28 cellular contexts compared by ENCODE assay signal in genomic region chr7:209846-210245, GRCh38. TPM values are rescaled to one million over a fixed set of nuclear protein-coding genes. Genes with fewer than 3 reads are reported as not detected.
DNase-seq lines count a peak whose midpoint lies in the region; ATAC-seq and TF ChIP-seq lines count a peak whose summit lies in the region.
"Had no signal": no experiment of that assay in that cellular context is flagged by ENCODE, and none has a peak within 500 bp of the region (broad histone marks: within the 10 kb centered on the region; RNA-seq: fewer than 3 reads in every experiment).

No MANE protein-coding gene starts in this region.

- no peak overlapping the region for H2AFZ ChIP-seq in OCI-LY7 (ENCODE audit: low read length)

- TF ChIP-seq CTCF in RWPE1 (conservative IDR thresholded peaks at IDR 0.05; ENCODE audit: low read depth) (no peak), upper lobe of left lung (IDR thresholded peaks at IDR 0.05) (no peak), OCI-LY7 (conservative IDR thresholded peaks at IDR 0.05; ENCODE audit: low read length) (no peak)

- peak in 1 of 4 donors; percentile 29 for TF ChIP-seq POLR2A in upper lobe of left lung (IDR thresholded peaks at IDR 0.05)

- H3K9me3 ChIP-seq in upper lobe of left lung (no peaks in the 10 kb centered on the region), OCI-LY7 (ENCODE audit: low read length) (no peaks in the 10 kb centered on the region)
- H3K9me3 ChIP-seq: psoas muscle, stomach, thyroid gland had no signal

- no peaks in the 10 kb centered on the region for H3K27me3 ChIP-seq in upper lobe of left lung
- H3K27me3 ChIP-seq: cardiac muscle cell, foreskin keratinocyte, stomach, thyroid gland had no signal

- peaks cover 0 to 7% (median 4%) of the 10 kb centered on the region in 4 donors for H3K4me1 ChIP-seq in upper lobe of left lung
- no peaks in the 10 kb centered on the region for H3K4me1 ChIP-seq in OCI-LY7 (ENCODE audit: insufficient read depth, low read length, poor library complexity, severe bottlenecking)
- H3K4me1 ChIP-seq: thyroid gland had no signal

- POLR2A ChIA-PET in RWPE1 (lab: Yijun Ruan, JAX; ENCODE audit: low non-redundant PET): interaction anchor here (0.6 kb wide), 1 partner anchor 8 kb away, joined by 3 read pairs; no protein-coding TSS in a partner anchor
- POLR2A ChIA-PET in OCI-LY7 (lab: Charles Lee): interaction anchor here (0.6 kb wide), 1 partner anchor 460 kb away, joined by 3 read pairs; no protein-coding TSS in a partner anchor

- CTCF ChIA-PET in RWPE1 (lab: Yijun Ruan, JAX) (interaction anchor here (0.5 kb wide), 1 partner anchor 69 kb away, joined by 3 read pairs; no protein-coding TSS in a partner anchor), OCI-LY7 (lab: Charles Lee; ENCODE audit: unreplicated experiment) (interaction anchor here (0.6 kb wide), 1 partner anchor 243 kb away, joined by 3 read pairs; no protein-coding TSS in a partner anchor)

- H3K27ac ChIP-seq in RWPE1 (peak overlapping the region; percentile 3; the same call in 1 of the 2 replicates), upper lobe of left lung (peak overlapping the region in 1 of 4 donors; percentile 30), OCI-LY7 (ENCODE audit: low read depth, low read length, poor library complexity, severe bottlenecking) (no peak overlapping the region), substantia nigra (ENCODE audit: low read depth, low read length, poor library complexity, severe bottlenecking) (no peak overlapping the region)
- H3K27ac ChIP-seq: cardiac muscle cell, foreskin keratinocyte, psoas muscle, thyroid gland had no signal

- TF ChIP-seq EP300 in upper lobe of left lung (IDR thresholded peaks at IDR 0.05): no peak

- no peaks in the 10 kb centered on the region for H4K20me1 ChIP-seq in OCI-LY7 (ENCODE audit: insufficient read depth, low read length)

- WGBS in upper lobe of left lung, 2 donors: 70 to 87% methylated on average over 3 to 19 of the region's 22 CpGs

- H3K79me2 ChIP-seq in OCI-LY7 (ENCODE audit: insufficient read depth, low read depth, low read length): no peaks in the 10 kb centered on the region

- peak; percentile 47 for ATAC-seq in left ventricle myocardium superior
- peak; percentile 5 to 31 for ATAC-seq in upper lobe of left lung (ENCODE audit: low FRiP score in 2 of 2)
- ATAC-seq: esophagus mucosa, foreskin keratinocyte, psoas muscle, SK-N-SH treated with all-trans-retinoic acid at 6 μM for 48 hours had no signal

- H3K4me3 ChIP-seq in upper lobe of left lung: no peak overlapping the region
- no peak overlapping the region for H3K4me3 ChIP-seq in OCI-LY7 (ENCODE audit: low read depth, low read length, poor library complexity, severe bottlenecking)
- H3K4me3 ChIP-seq: cardiac muscle cell, psoas muscle, stomach, thyroid gland had no signal

- peaks cover 0 to 39% (median 20%) of the 10 kb centered on the region in 4 donors for H3K36me3 ChIP-seq in upper lobe of left lung
- H3K36me3 ChIP-seq in OCI-LY7 (ENCODE audit: insufficient read depth, low read length): no peaks in the 10 kb centered on the region
- H3K36me3 ChIP-seq: cardiac muscle cell had no signal

- DNase-seq in ELR (ENCODE audit: low read depth) (peak; percentile 34), RWPE1 (ENCODE audit: low spot score) (no peak), left ventricle myocardium superior (no peak), upper lobe of left lung (peak; percentile 41 to 78), posterior cingulate gyrus (no peak), OCI-LY7 (ENCODE audit: low spot score) (no peak), substantia nigra (lab: John Stamatoyannopoulos, UW) (no peak)
- DNase-seq: activated CD4-positive, alpha-beta T cell treated with anti-CD3 and anti-CD28 coated beads, Interleukin-2, amount 50 U/mL, for 48 hours; activated gamma-delta T cell treated with Interleukin-2 at 50 U/mL for 16 hours; activated naive CD8-positive, alpha-beta T cell treated with anti-CD3 and anti-CD28 coated beads, Interleukin-2, amount 10 ng/mL, durations not matched to agents 7 days and 5 days; activated T-cell treated with anti-CD3 and anti-CD28 coated beads, Interleukin-2, amount 50 U/mL, for 48 hours; aorta; CD4-positive, alpha-beta T cell; cortex of kidney; DMS 273 treated with DMSO at 0.1 percent for 48 hours; foreskin keratinocyte; NCI-H1105; NCI-H187 treated with DMSO at 0.1 percent for 48 hours; NCI-H2171 treated with DMSO at 0.1 percent for 48 hours; NCI-H510A; psoas muscle; stimulated activated CD4-positive, alpha-beta T cell treated with anti-CD3 and anti-CD28 coated beads, Interleukin-4, amount 100 ng/mL, for 1 hour; stomach; thyroid gland had no signal

- no TSS peak for BruUV-seq in OCI-LY7 (replicated peaks; lab: Mats Ljungman, UMichigan)

- no peaks in the 10 kb centered on the region for H3K9me2 ChIP-seq in OCI-LY7 (ENCODE audit: insufficient read depth, low read length)

- no peak overlapping the region for H3K4me2 ChIP-seq in OCI-LY7 (ENCODE audit: low read length)

- intact Hi-C loops in left ventricle myocardium superior (cut with micrococcal nuclease): no loop called here
- intact Hi-C loops in posterior cingulate gyrus (cut with DNase I): no loop called here
- intact Hi-C loops in OCI-LY7 (cut with micrococcal nuclease; ENCODE audit: unreplicated experiment): no loop called here

RNA-seq across cellular contexts. Expression of gene FAM20C, which starts 17.5 kb away (rescaled TPM):
- total RNA-seq in left ventricle myocardium superior (23.8 TPM), upper lobe of left lung (10 to 100 TPM; 17.7 to 53.7 (median 46.8) TPM), OCI-LY7 (2022) (not detected in 2 replicates)
- not detected in 2 replicates for total RNA-seq in OCI-LY7 (2014; rRNA removed; shearing (Covaris generic))
- total RNA-seq: HT-29 had no signal

Comparison
In these comparisons a context has a peak if more than half of its experiments do, and no peak if none do; other contexts are left out.
1. DNase-seq: peak in ELR (single experiment) and upper lobe of left lung (2 of 2); none in RWPE1 (single experiment), left ventricle myocardium superior (single experiment), posterior cingulate gyrus (0 of 10), OCI-LY7 (single experiment) and substantia nigra (0 of 49).
2. RNA of gene FAM20C, which starts 17.5 kb away (total RNA-seq): 17.7 to 53.7 TPM in upper lobe of left lung and 23.8 TPM in left ventricle myocardium superior (single experiment); not detected in OCI-LY7; every median in the first group is over 10 times any median in the second.